8 cellular contexts compared by ENCODE assay signal in genomic region chr15:27256446-27256845, GRCh38.
"Had no signal": no experiment of that assay in that cellular context is flagged by ENCODE, and none has a peak within 500 bp of the region (broad histone marks: within the 10 kb centered on the region; RNA-seq: fewer than 3 reads in every experiment).

No MANE protein-coding gene starts in this region.

- DNase-seq: GDM1, GF-D8 had no signal

- ATAC-seq: GM12878 had no signal

- FAIRE-seq: G401.6, GM12878, GM12891, GM12892, GM18507, GM19239 had no signal

- H3K4me3 ChIP-seq: GM12878 had no signal
